1 cellular context compared by ENCODE assay signal in genomic region chr7:121388950-121389349, GRCh38.
TF ChIP-seq lines count a peak whose summit lies in the region.

No MANE protein-coding gene starts in this region.

TF ChIP-seq in K562, 482 proteins besides CTCF, POLR2A, EP300 and RAD21:
- TF ChIP-seq BCLAF1 (IDR thresholded peaks at IDR 0.05; ENCODE audit: borderline replicate concordance in 1 of 2, control insufficient read depth in 1 of 2, low read depth in 2 of 2, low read length in 1 of 2) (0 out of 4 replicates have a peak, but pooled peaks of 1 of the 2 experiments have one; percentile 25), ZFP30 (CRISPR knock-in tag; IDR thresholded peaks at IDR 0.05; ENCODE audit: borderline replicate concordance) (no peak), CBX2 (IDR thresholded peaks at IDR 0.05; ENCODE audit: insufficient read depth, low read length, poor library complexity, severe bottlenecking) (no peak), UBTF (IDR thresholded peaks at IDR 0.05; ENCODE audit: borderline replicate concordance in 1 of 2, low read depth in 2 of 2, low read length in 2 of 2) (no peak), CCAR2 (IDR thresholded peaks at IDR 0.05; ENCODE audit: low read depth, low read length) (no peak)
